Comparison of ENCODE assay signal across 14 cellular contexts in the genomic region with DNA sequence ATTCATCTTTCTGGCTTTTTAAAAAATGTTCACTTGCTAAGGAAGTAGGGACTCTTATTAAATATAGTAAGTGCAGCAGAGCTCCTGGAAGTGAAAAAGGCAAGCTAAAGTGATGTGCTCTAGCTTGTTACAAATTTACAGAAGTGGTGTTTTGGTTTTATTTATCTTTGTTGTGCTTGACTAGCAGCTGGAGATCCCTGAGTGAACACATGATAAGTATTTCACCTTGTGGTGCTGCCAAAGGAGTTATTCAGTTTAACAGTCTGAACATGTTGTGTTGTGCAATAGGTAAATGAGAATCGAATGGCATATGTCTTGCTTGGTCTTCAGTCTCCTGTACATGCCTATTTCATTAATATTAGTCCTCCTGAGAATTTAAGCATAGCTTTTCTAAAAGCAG.
DNase-seq lines count a peak whose midpoint lies in the region; ATAC-seq and TF ChIP-seq lines count a peak whose summit lies in the region.
"Had no signal": no experiment of that assay in that cellular context is flagged by ENCODE, and none has a peak within 500 bp of the region (broad histone marks: within the 10 kb centered on the region; RNA-seq: fewer than 3 reads in every experiment).

No MANE protein-coding gene starts in this region.

- WGBS in thyroid gland, 2 donors: 26 to 40% methylated on average over 1 of the region's 1 CpG

- H3K4me3 Mint-ChIP-seq in Calu3 (ENCODE audit: low read depth, unreplicated experiment): no peak overlapping the region
- H3K4me3 Mint-ChIP-seq: dendritic cell treated with granulocyte-macrophage colony-stimulating factor and Interleukin-4, amounts not matched to agents 40 ng/mL and 50 ng/mL, for 4 days; immature natural killer cell had no signal

- DNase-seq in NCI-H2196 (lab: John Stamatoyannopoulos, UW; ENCODE audit: unreplicated experiment) (peak; percentile 10), NCI-H2196 treated with DMSO at 0.1 percent for 48 hours (lab: John Stamatoyannopoulos, UW; ENCODE audit: unreplicated experiment) (no peak), NCI-H345 treated with DMSO at 0.1 percent for 48 hours (lab: John Stamatoyannopoulos, UW; ENCODE audit: unreplicated experiment) (peak; percentile 13), fibroblast of villous mesenchyme (ENCODE audit: low read depth) (peak; percentile 38), thyroid gland (peak; percentile 7 to 11), C1 segment of cervical spinal cord (lab: John Stamatoyannopoulos, UW) (no peak), Calu3 (no peak)
- DNase-seq: activated gamma-delta T cell treated with Interleukin-2 at 50 U/mL for 16 hours, immature natural killer cell, KBM-7, WERI-Rb-1 had no signal

- H3K36me3 ChIP-seq in thyroid gland: no peaks in the 10 kb centered on the region
- H3K36me3 ChIP-seq: WERI-Rb-1 had no signal

- H3K27me3 ChIP-seq in thyroid gland: no peaks in the 10 kb centered on the region

- H3K9me3 ChIP-seq in thyroid gland: no peaks in the 10 kb centered on the region

- TF ChIP-seq CTCF in fibroblast of villous mesenchyme (IDR thresholded peaks at IDR 0.05; ENCODE audit: insufficient read depth, low read depth, low read length) (no peak), thyroid gland (IDR thresholded peaks at IDR 0.05) (peak in 1 of 6 experiments; percentile 14), Calu3 (IDR thresholded peaks at IDR 0.05; ENCODE audit: unreplicated experiment) (no peak)

- intact Hi-C loops in thyroid gland (cut with DNase I): no loop called here
- intact Hi-C loops in Calu3 (cut with micrococcal nuclease; ENCODE audit: unreplicated experiment): no loop called here

- peak overlapping the region; percentile 24 to 56 (median 36) for H3K27ac ChIP-seq in thyroid gland
- H3K27ac ChIP-seq: WERI-Rb-1 had no signal

- H3K4me1 ChIP-seq in thyroid gland: peaks cover 9 to 17% of the 10 kb centered on the region in 2 donors

- no peaks in the 10 kb centered on the region for H3K9me3 Mint-ChIP-seq in Calu3 (ENCODE audit: low read depth, unreplicated experiment)
- H3K9me3 Mint-ChIP-seq: dendritic cell treated with granulocyte-macrophage colony-stimulating factor and Interleukin-4, amounts not matched to agents 40 ng/mL and 50 ng/mL, for 4 days; immature natural killer cell had no signal

- H3K4me3 ChIP-seq in fibroblast of villous mesenchyme (ENCODE audit: low read depth, low read length) (no peak overlapping the region), thyroid gland (replicated peaks in 1 of 3) (no peak overlapping the region)

- no peaks in the 10 kb centered on the region for H3K36me3 Mint-ChIP-seq in Calu3 (ENCODE audit: insufficient read depth, unreplicated experiment)
- H3K36me3 Mint-ChIP-seq: immature natural killer cell had no signal

- no peak for ATAC-seq in GM21381 (IDR thresholded peaks at IDR 0.05; ENCODE audit: unreplicated experiment)
- ATAC-seq: Panc1 had no signal

- no peak overlapping the region for H3K27ac Mint-ChIP-seq in Calu3 (ENCODE audit: unreplicated experiment)
- H3K27ac Mint-ChIP-seq: dendritic cell treated with granulocyte-macrophage colony-stimulating factor and Interleukin-4, amounts not matched to agents 40 ng/mL and 50 ng/mL, for 4 days; immature natural killer cell had no signal

- BruUV-seq in Calu3 (replicated peaks; lab: Mats Ljungman, UMichigan): no TSS peak

- TF ChIP-seq POLR2A in thyroid gland (IDR thresholded peaks at IDR 0.05): no peak

- no peaks in the 10 kb centered on the region for H3K27me3 Mint-ChIP-seq in Calu3 (ENCODE audit: unreplicated experiment)
- H3K27me3 Mint-ChIP-seq: dendritic cell treated with granulocyte-macrophage colony-stimulating factor and Interleukin-4, amounts not matched to agents 40 ng/mL and 50 ng/mL, for 4 days had no signal

- CTCF ChIA-PET in Calu3 (lab: Charles Lee): interaction anchor here (0.6 kb wide), 1 partner anchor 789 kb away, joined by 4 read pairs; no protein-coding TSS in a partner anchor

- no peaks in the 10 kb centered on the region for H3K4me1 Mint-ChIP-seq in Calu3 (ENCODE audit: low read depth, unreplicated experiment)
- H3K4me1 Mint-ChIP-seq: immature natural killer cell had no signal

Comparison
In these comparisons a context has a peak if more than half of its experiments do, and no peak if none do; other contexts are left out.
1. DNase-seq: peak in NCI-H2196 (single experiment), NCI-H345 treated with DMSO at 0.1 percent for 48 hours (single experiment), fibroblast of villous mesenchyme (single experiment) and thyroid gland (2 of 2); none in NCI-H2196 treated with DMSO at 0.1 percent for 48 hours (single experiment), C1 segment of cervical spinal cord (0 of 14) and Calu3 (single experiment).